In genomic region chr11:12411806-12412727, GRCh38 we compare ENCODE assay signal across 1 cellular context.
TF ChIP-seq lines count a peak whose summit lies in the region.

No MANE protein-coding gene starts in this region.

TF ChIP-seq in GM23338, 12 proteins besides CTCF, POLR2A, EP300 and RAD21 (continued from another document):
- no peak for TF ChIP-seq EZH2 (IDR thresholded peaks at IDR 0.05; ENCODE audit: low read depth, unreplicated experiment)
